9 cellular contexts compared by ENCODE assay signal in the genomic region with DNA sequence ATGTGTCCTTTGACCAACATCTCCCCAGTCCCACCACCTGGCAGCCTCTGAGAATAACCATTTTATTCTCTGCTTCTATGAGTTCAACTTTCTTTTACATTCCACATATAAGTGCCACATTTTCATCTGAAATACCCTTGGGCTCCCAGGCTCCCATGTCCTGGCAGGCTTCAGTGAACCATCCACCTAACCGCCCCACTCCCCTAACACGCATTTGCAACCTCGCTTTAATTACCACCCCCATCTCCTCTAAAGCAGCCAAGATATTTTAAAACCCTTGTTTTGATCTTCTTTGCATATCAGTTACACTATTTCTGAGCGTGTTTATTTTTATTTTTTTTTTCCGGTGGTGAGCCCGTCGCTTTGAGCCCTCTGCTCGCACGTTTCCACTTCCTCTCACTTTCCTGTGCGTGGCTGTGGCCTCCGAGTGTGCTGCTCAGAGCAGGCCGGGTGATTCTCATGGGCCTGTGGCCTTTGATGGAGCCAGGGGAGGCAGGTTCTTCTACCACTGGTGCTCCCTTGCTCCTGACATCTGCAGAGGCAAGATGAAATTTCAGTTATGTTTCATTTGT.
A peak's percentile ranks its signal among the peaks of the same experiment; 100 is the strongest.
DNase-seq lines count a peak whose midpoint lies in the region; ATAC-seq, FAIRE-seq and TF ChIP-seq lines count a peak whose summit lies in the region.
"Had no signal": no experiment of that assay in that cellular context is flagged by ENCODE, and none has a peak within 500 bp of the region (broad histone marks: within the 10 kb centered on the region; RNA-seq: fewer than 3 reads in every experiment).

No MANE protein-coding gene starts in this region.

- H3K9me3 Mint-ChIP-seq in CD4-positive, alpha-beta T cell = no peaks in the 10 kb centered on the region

- H3K4me1 ChIP-seq in OCI-LY7 (ENCODE audit: insufficient read depth, low read length, poor library complexity, severe bottlenecking) = peaks cover 100% of the 10 kb centered on the region
- peaks cover 95 to 99% of the 10 kb centered on the region in 2 experiments for H3K4me1 ChIP-seq in neutrophil (ENCODE audit: control insufficient read depth in 1 of 2, insufficient read depth in 1 of 2, low read depth in 1 of 2, low read length in 1 of 2)
- peaks cover 48% of the 10 kb centered on the region for H3K4me1 ChIP-seq in PC-9 (replicated peaks; ENCODE audit: insufficient read depth)

- no peaks in the 10 kb centered on the region for H3K9me2 ChIP-seq in OCI-LY7 (ENCODE audit: insufficient read depth, low read length)
- no peaks in the 10 kb centered on the region for H3K9me2 ChIP-seq in PC-9 (ENCODE audit: insufficient read depth)

- H3K27ac Mint-ChIP-seq in CD4-positive, alpha-beta T cell = peak overlapping the region; percentile 64

- no peaks in the 10 kb centered on the region for H3K9me3 ChIP-seq in CD4-positive, alpha-beta T cell (ENCODE audit: control insufficient read depth, low read length)
- no peaks in the 10 kb centered on the region for H3K9me3 ChIP-seq in OCI-LY7 (ENCODE audit: low read length)
- no peaks in the 10 kb centered on the region for H3K9me3 ChIP-seq in neutrophil
- no peaks in the 10 kb centered on the region for H3K9me3 ChIP-seq in PC-9 (ENCODE audit: insufficient read depth, low read depth)

- H4K20me1 ChIP-seq in OCI-LY7 (ENCODE audit: insufficient read depth, low read length) = no peaks in the 10 kb centered on the region
- no peaks in the 10 kb centered on the region for H4K20me1 ChIP-seq in PC-9 (ENCODE audit: insufficient read depth)

- FAIRE-seq in GM12892 (lab: Jason Lieb, UNC) = no peak

- POLR2A ChIA-PET in CD4-positive, alpha-beta T cell (lab: Charles Lee) = interaction anchor here (0.9 to 1.2 kb wide), 4 partner anchors 14 to 401 kb away, joined by 3 read pairs; no protein-coding TSS in a partner anchor
- POLR2A ChIA-PET in OCI-LY7 (lab: Charles Lee) (interaction anchor here (0.6 to 18.1 kb wide), 17 partner anchors 13 to 995 kb away, joined by 3 to 1356 read pairs (median 37); partner anchors contain the start of gene BCL6), PC-9 (lab: Charles Lee; ENCODE audit: unreplicated experiment) (interaction anchor here (0.5 kb wide), 1 partner anchor 133 kb away, joined by 3 read pairs; no protein-coding TSS in a partner anchor)

- 71 to 74% methylated on average over 12 of the region's 12 CpGs for WGBS in lower leg skin, 2 donors

- peaks cover 36% of the 10 kb centered on the region for H3K4me1 Mint-ChIP-seq in CD4-positive, alpha-beta T cell (ENCODE audit: low read depth)

- TF ChIP-seq POLR2A in lower leg skin (IDR thresholded peaks at IDR 0.05) (no peak), GM12892 (IDR thresholded peaks at IDR 0.05; ENCODE audit: low read depth, low read length) (no peak)

- peaks cover 24% of the 10 kb centered on the region; the same call in 1 of the 2 replicates for H3K79me2 ChIP-seq in OCI-LY7 (ENCODE audit: insufficient read depth, low read depth, low read length)
- no peaks in the 10 kb centered on the region for H3K79me2 ChIP-seq in PC-9 (ENCODE audit: low read depth)

- no peak overlapping the region for H3K27ac ChIP-seq in CD4-positive, alpha-beta T cell (ENCODE audit: low read depth, low read length)
- H3K27ac ChIP-seq in OCI-LY7 (ENCODE audit: low read depth, low read length, poor library complexity, severe bottlenecking) (peak overlapping the region; percentile 99), neutrophil (peak overlapping the region; percentile 80), PC-9 (no peak overlapping the region)

- H3F3A ChIP-seq in PC-9 (ENCODE audit: insufficient read depth, low read depth) = peaks cover 29% of the 10 kb centered on the region

- H3K4me2 ChIP-seq in OCI-LY7 (ENCODE audit: low read length) (peak overlapping the region; percentile 55), PC-9 (no peak overlapping the region)

- H3K36me3 Mint-ChIP-seq in CD4-positive, alpha-beta T cell (ENCODE audit: low read depth) = no peaks in the 10 kb centered on the region

- no peak overlapping the region for H2AFZ ChIP-seq in OCI-LY7 (ENCODE audit: low read length)
- no peak overlapping the region for H2AFZ ChIP-seq in PC-9

- peak; percentile 91 for ATAC-seq in CD4-positive, alpha-beta T cell (ENCODE audit: poor library complexity)
- ATAC-seq in GM21367 (IDR thresholded peaks at IDR 0.05; ENCODE audit: unreplicated experiment) = no peak

- peak; percentile 34 to 63 (median 54) for DNase-seq in CD4-positive, alpha-beta T cell
- DNase-seq in OCI-LY7 (ENCODE audit: low spot score) (peak; percentile 97), PC-9 (no peak), lower leg skin (ENCODE audit: low spot score in 2 of 2) (no peak), GM12892 (ENCODE audit: insufficient read length) (no peak)
- peak; percentile 57 for DNase-seq in activated T-cell treated with anti-CD3 and anti-CD28 coated beads, Interleukin-2, amount 50 U/mL, for 48 hours
- DNase-seq: trophoblast cell had no signal

- H3K36me3 ChIP-seq in OCI-LY7 (ENCODE audit: insufficient read depth, low read length) (peaks cover 20% of the 10 kb centered on the region; the same call in 1 of the 2 replicates), neutrophil (no peaks in the 10 kb centered on the region), PC-9 (ENCODE audit: low read depth) (no peaks in the 10 kb centered on the region)

- intact Hi-C loops in CD4-positive, alpha-beta T cell (cut with DNase I, micrococcal nuclease) = no loop called here
- intact Hi-C loops in OCI-LY7 (cut with micrococcal nuclease; ENCODE audit: unreplicated experiment) (loop anchor here (1.0 to 2.0 kb wide), 4 partner anchors 12 to 210 kb away; no protein-coding TSS in a partner anchor), PC-9 (cut with micrococcal nuclease; ENCODE audit: unreplicated experiment) (loop anchor here (5.0 kb wide), 1 partner anchor 194 kb away; the partner anchor contains the start of gene LPP), lower leg skin (cut with DNase I; ENCODE audit: low total_unique reads) (no loop called here)

- BruUV-seq in OCI-LY7 (replicated peaks; lab: Mats Ljungman, UMichigan) = no TSS peak
- no TSS peak for BruUV-seq in PC-9 (replicated peaks; lab: Mats Ljungman, UMichigan)

- CTCF ChIA-PET in CD4-positive, alpha-beta T cell (lab: Charles Lee) = no interaction called here
- CTCF ChIA-PET in OCI-LY7 (lab: Charles Lee; ENCODE audit: unreplicated experiment) (interaction anchor here (0.6 to 1.2 kb wide), 2 partner anchors 14 to 218 kb away, joined by 3 to 9 read pairs; no protein-coding TSS in a partner anchor), PC-9 (lab: Charles Lee) (no interaction called here)

- H3K27me3 Mint-ChIP-seq in CD4-positive, alpha-beta T cell = no peaks in the 10 kb centered on the region

- H3K4me3 Mint-ChIP-seq in CD4-positive, alpha-beta T cell = peak overlapping the region; percentile 61

- no peak for TF ChIP-seq CTCF in CD4-positive, alpha-beta T cell (IDR thresholded peaks at IDR 0.05)
- TF ChIP-seq CTCF in OCI-LY7 (conservative IDR thresholded peaks at IDR 0.05; ENCODE audit: low read length) = no peak; the same call in 1 of the 2 replicates
- TF ChIP-seq CTCF in neutrophil (IDR thresholded peaks at IDR 0.05) = no peak
- no peak for TF ChIP-seq CTCF in PC-9 (conservative IDR thresholded peaks at IDR 0.05)
- no peak for TF ChIP-seq CTCF in lower leg skin (IDR thresholded peaks at IDR 0.05)

- H3K27me3 ChIP-seq in CD4-positive, alpha-beta T cell (ENCODE audit: control insufficient read depth, insufficient read depth, low read length) = no peaks in the 10 kb centered on the region
- H3K27me3 ChIP-seq in neutrophil = no peaks in the 10 kb centered on the region
- H3K27me3 ChIP-seq in PC-9 (ENCODE audit: insufficient read depth, low read depth) = no peaks in the 10 kb centered on the region

- H3K4me3 ChIP-seq in OCI-LY7 (ENCODE audit: low read depth, low read length, poor library complexity, severe bottlenecking) (peak overlapping the region; percentile 28), neutrophil (ENCODE audit: low read depth in 1 of 2, low read length in 1 of 2) (peak overlapping the region; percentile 7 to 16), PC-9 (no peak overlapping the region), lower leg skin (ENCODE audit: low read depth, poor library complexity, severe bottlenecking) (no peak overlapping the region)

Comparison
In these comparisons a context has a peak if more than half of its experiments do, and no peak if none do; other contexts are left out.
1. DNase-seq: peak in CD4-positive, alpha-beta T cell (10 of 10), OCI-LY7 (single experiment) and activated T-cell treated with anti-CD3 and anti-CD28 coated beads, Interleukin-2, amount 50 U/mL, for 48 hours (2 of 2); none in PC-9 (0 of 2), lower leg skin (0 of 2) and GM12892 (single experiment).
2. H3K27ac ChIP-seq: peak in OCI-LY7 (single experiment) and neutrophil (single experiment); none in CD4-positive, alpha-beta T cell (single experiment) and PC-9 (single experiment).
3. H3K4me3 ChIP-seq: peak in OCI-LY7 (single experiment) and neutrophil (2 of 2); none in PC-9 (single experiment) and lower leg skin (single experiment).
4. intact Hi-C loops: an anchor here in OCI-LY7 (1.0 to 2.0 kb wide) and PC-9 (5.0 kb wide); none called in CD4-positive, alpha-beta T cell and lower leg skin.